Comparison of ENCODE assay signal across 12 cellular contexts in genomic region chr13:78299832-78300623, GRCh38.
DNase-seq lines count a peak whose midpoint lies in the region; ATAC-seq, FAIRE-seq and TF ChIP-seq lines count a peak whose summit lies in the region.
"Had no signal": no experiment of that assay in that cellular context is flagged by ENCODE, and none has a peak within 500 bp of the region (broad histone marks: within the 10 kb centered on the region; RNA-seq: fewer than 3 reads in every experiment).

No MANE protein-coding gene starts in this region.

- H3K9ac ChIP-seq in GM12878 (ENCODE audit: control insufficient read depth, insufficient read depth, low read length), result no peak overlapping the region

- H3K79me2 ChIP-seq in GM12878 (ENCODE audit: control insufficient read depth, insufficient read depth, low read length), result no peaks in the 10 kb centered on the region

- H3K4me1 ChIP-seq in GM12878 (ENCODE audit: control insufficient read depth, insufficient read depth, low read length), result no peaks in the 10 kb centered on the region

- POLR2A ChIA-PET in GM12878 (lab: Charles Lee), result no interaction called here

- H3K4me2 ChIP-seq in GM12878 (ENCODE audit: control insufficient read depth, insufficient read depth), result no peak overlapping the region

- peak; percentile 78 for ATAC-seq in GM18907 (IDR thresholded peaks at IDR 0.05; ENCODE audit: unreplicated experiment)
- peak; percentile 80 for ATAC-seq in GM21576 (IDR thresholded peaks at IDR 0.05; ENCODE audit: unreplicated experiment)
- peak; percentile 85 for ATAC-seq in HG03095 (IDR thresholded peaks at IDR 0.05; ENCODE audit: unreplicated experiment)
- peak; percentile 62 for ATAC-seq in GM12878
- ATAC-seq in HG02840 (IDR thresholded peaks at IDR 0.05; ENCODE audit: low FRiP score, unreplicated experiment), result no peak
- ATAC-seq: activated CD4-positive, CD25-positive, alpha-beta regulatory T cell treated with anti-CD3 and anti-CD28 coated beads, Interleukin-2, amount 50 U/mL, for 24 hours; activated T-cell treated with anti-CD3 and anti-CD28 coated beads, Interleukin-2, amount 50 U/mL, for 4 hours had no signal

- TF ChIP-seq RAD21 in GM12878 (IDR thresholded peaks at IDR 0.05; ENCODE audit: insufficient read depth, low read depth, low read length), result no peak

- SMC1A ChIA-PET in GM12878 (lab: Charles Lee; ENCODE audit: uncharacterized antibody, unreplicated experiment), result no interaction called here

- DNase-seq in GM12878 (ENCODE audit: low read depth, low spot score) (no peak), islet precursor cell (no peak)
- no peak for DNase-seq in effector CD8-positive, alpha-beta T cell (lab: John Stamatoyannopoulos, UW)
- no peak for DNase-seq in activated effector memory CD4-positive, alpha-beta T cell treated with Interleukin-2 at 50 U/mL for 16 hours
- DNase-seq: activated T-cell treated with anti-CD3 and anti-CD28 coated beads, Interleukin-2, amount 50 U/mL, for 4 hours; NCI-H2107 had no signal

- no TSS peak for BruUV-seq in GM12878 (replicated peaks; lab: Mats Ljungman, UMichigan)

- H3K27me3 ChIP-seq in GM12878 (replicated peaks in 1 of 2; ENCODE audit: control insufficient read depth in 2 of 2, insufficient read depth in 2 of 2, low read length in 1 of 2), result no peaks in the 10 kb centered on the region; a peak in 1 of 4 replicates

- H2AFZ ChIP-seq in GM12878 (ENCODE audit: control insufficient read depth, low read depth, low read length), result no peak overlapping the region

- no peak overlapping the region for H3K27ac ChIP-seq in GM12878 (ENCODE audit: control insufficient read depth, insufficient read depth)
- H3K27ac ChIP-seq: thoracic aorta had no signal

- intact Hi-C loops in GM12878 (cut with micrococcal nuclease; ENCODE audit: unreplicated experiment), result no loop called here

- no peak for FAIRE-seq in GM12878 (lab: Jason Lieb, UNC)

- no peak overlapping the region for H3K4me3 ChIP-seq in GM12878
- H3K4me3 ChIP-seq: thoracic aorta had no signal

- TF ChIP-seq CTCF in GM12878 (IDR thresholded peaks at IDR 0.05 in 2 of 3, conservative IDR thresholded peaks at IDR 0.05 in 1 of 3; ENCODE audit: control insufficient read depth in 2 of 3, extremely low read depth in 1 of 3, insufficient read depth in 1 of 3, low read depth in 3 of 3, low read length in 3 of 3), result no peak

- no peaks in the 10 kb centered on the region for H4K20me1 ChIP-seq in GM12878 (ENCODE audit: control insufficient read depth, insufficient read depth)

- no peak for TF ChIP-seq EP300 in GM12878 (IDR thresholded peaks at IDR 0.05; ENCODE audit: borderline replicate concordance in 1 of 2, control insufficient read depth in 1 of 2, low read depth in 2 of 2, low read length in 2 of 2)

- CTCF ChIA-PET in GM12878 (lab: Yijun Ruan, JAX), result interaction anchor here (1.5 kb wide), 1 partner anchor 163 kb away, joined by 3 read pairs; no protein-coding TSS in a partner anchor

- in situ Hi-C loops in GM12878 (cut with MboI), result no loop called here

- RAD21 ChIA-PET in GM12878 (lab: Charles Lee; ENCODE audit: unreplicated experiment), result no interaction called here

- no peaks in the 10 kb centered on the region for H3K36me3 ChIP-seq in GM12878 (ENCODE audit: control insufficient read depth in 2 of 2, insufficient read depth in 2 of 2, low read length in 1 of 2)
- H3K36me3 ChIP-seq: thoracic aorta had no signal

- H3K9me3 ChIP-seq in GM12878 (replicated peaks; ENCODE audit: control insufficient read depth, insufficient read depth, low read length), result no peaks in the 10 kb centered on the region
- H3K9me3 ChIP-seq: thoracic aorta had no signal

- no peak for TF ChIP-seq POLR2A in GM12878 (IDR thresholded peaks at IDR 0.05; ENCODE audit: low read depth, low read length)

TF ChIP-seq in GM12878, 131 proteins besides CTCF, POLR2A, EP300 and RAD21:
- TF ChIP-seq JUNB (IDR thresholded peaks at IDR 0.05) (peak; percentile 68), ZNF24 (IDR thresholded peaks at IDR 0.05) (no peak), RUNX3 (IDR thresholded peaks at IDR 0.05; ENCODE audit: low read length) (peak; percentile 81), NFIC (IDR thresholded peaks at IDR 0.05; ENCODE audit: low read depth, low read length) (peak; percentile 71; the same call in 1 of the 2 replicates), FOXM1 (IDR thresholded peaks at IDR 0.05; ENCODE audit: low read depth, low read length) (peak; percentile 42; the same call in 1 of the 2 replicates), PAX5 (IDR thresholded peaks at IDR 0.05; ENCODE audit: borderline replicate concordance, low read depth, low read length) (no peak), ATF2 (IDR thresholded peaks at IDR 0.05; ENCODE audit: low read length) (peak; percentile 64; the same call in 1 of the 2 replicates), MEF2A (IDR thresholded peaks at IDR 0.05; ENCODE audit: insufficient read depth, low read depth, low read length) (peak; percentile 83; the same call in 1 of the 2 replicates), MEF2B (IDR thresholded peaks at IDR 0.05; ENCODE audit: partially characterized antibody, poor library complexity, severe bottlenecking) (peak; percentile 25)
TF ChIP-seq in GM12878: peak in this region for 7.
